ENCODE assay signal across 3 cellular contexts in genomic region chr14:42673963-42674362, GRCh38.
"Had no signal": no experiment of that assay in that cellular context is flagged by ENCODE, and none has a peak within 500 bp of the region (broad histone marks: within the 10 kb centered on the region; RNA-seq: fewer than 3 reads in every experiment).

No MANE protein-coding gene starts in this region.

- DNase-seq: GDM1, GF-D8 had no signal

- ATAC-seq: GM12878 had no signal

- H3K4me3 ChIP-seq: GM12878 had no signal
